Comparison of ENCODE assay signal across 13 cellular contexts in the genomic region with DNA sequence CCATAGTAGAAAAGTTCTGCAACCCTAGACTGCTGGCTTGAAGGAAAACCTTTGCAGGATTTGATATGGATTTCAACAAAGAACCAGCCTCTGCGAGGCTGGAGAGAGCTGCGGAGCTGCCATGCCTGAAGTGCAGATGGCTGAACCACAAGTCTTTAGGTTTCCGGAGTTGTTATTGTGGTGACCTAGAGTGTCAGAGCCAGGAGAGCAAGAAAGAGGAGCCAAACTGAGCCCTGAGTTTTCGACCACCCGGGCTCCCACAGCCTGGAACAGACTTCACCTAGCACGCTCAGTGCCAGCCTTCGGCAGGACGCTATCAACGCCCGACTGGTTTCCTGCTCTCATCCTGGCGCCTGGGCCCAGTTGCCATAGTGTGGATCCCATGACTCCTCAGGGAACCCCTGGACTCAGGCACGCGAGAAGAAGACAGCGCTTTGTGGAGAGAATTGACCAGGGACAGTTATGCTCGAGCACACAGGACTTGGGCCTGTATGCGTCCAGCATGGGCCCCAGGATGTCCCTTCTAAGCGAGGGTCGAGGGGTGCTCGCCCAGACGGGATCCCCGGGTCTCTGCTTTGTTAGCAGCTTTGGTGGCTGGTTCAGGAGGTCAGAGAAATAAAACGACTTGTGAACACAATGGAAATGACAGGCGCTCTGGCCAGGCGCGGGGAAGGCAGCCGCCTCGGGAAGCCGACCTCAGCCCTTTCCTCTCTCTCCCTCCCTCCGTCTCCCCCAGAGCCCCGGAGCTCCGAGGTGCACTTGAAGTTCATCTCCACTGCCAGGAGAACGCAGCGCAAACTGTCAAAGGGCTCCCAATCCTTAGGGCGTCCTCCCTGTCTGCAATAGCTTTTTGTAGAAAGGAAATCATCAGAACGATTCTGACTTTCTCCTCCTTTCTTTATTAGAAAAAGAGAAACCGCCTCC. TPM values are rescaled to one million over a fixed set of nuclear protein-coding genes. Genes with fewer than 3 reads are reported as not detected.
DNase-seq lines count a peak whose midpoint lies in the region; ATAC-seq and TF ChIP-seq lines count a peak whose summit lies in the region.
"Had no signal": no experiment of that assay in that cellular context is flagged by ENCODE, and none has a peak within 500 bp of the region (broad histone marks: within the 10 kb centered on the region; RNA-seq: fewer than 3 reads in every experiment).

No MANE protein-coding gene starts in this region.

- H2AFZ ChIP-seq in neural cell (ENCODE audit: low read depth, low read length): no peak overlapping the region

- no peaks in the 10 kb centered on the region for H3K9me3 ChIP-seq in HUES48 (ENCODE audit: control insufficient read depth, insufficient read depth, low read length)
- no peaks in the 10 kb centered on the region for H3K9me3 ChIP-seq in neural cell (ENCODE audit: low read length)
- H3K9me3 ChIP-seq: upper lobe of right lung had no signal

- H3K79me2 ChIP-seq in neural cell (replicated peaks; ENCODE audit: insufficient read depth, low read length): peaks cover 78% of the 10 kb centered on the region

- H3K36me3 ChIP-seq in HUES48 (ENCODE audit: control insufficient read depth, insufficient read depth, low read length) (no peaks in the 10 kb centered on the region), neural cell (ENCODE audit: insufficient read depth, low read length) (no peaks in the 10 kb centered on the region)
- H3K36me3 ChIP-seq: cardiac muscle cell, upper lobe of right lung had no signal

- DNase-seq in NCI-H1092 treated with DMSO at 0.1 percent for 48 hours (lab: John Stamatoyannopoulos, UW) (peak; percentile 72), NCI-H1092 (lab: John Stamatoyannopoulos, UW) (no peak), LoVo (ENCODE audit: low spot score) (no peak)
- DNase-seq: 8988T; activated CD8-positive, alpha-beta memory T cell treated with anti-CD3 and anti-CD28 coated beads, Interleukin-2, amount 50 U/mL, for 4 hours; T-helper 1 cell; upper lobe of right lung had no signal

- peak overlapping the region; percentile 64 for H3K4me3 ChIP-seq in HUES48 (ENCODE audit: low read depth, low read length)
- peak overlapping the region; percentile 86 for H3K4me3 ChIP-seq in neural cell (ENCODE audit: low read length)
- H3K4me3 ChIP-seq: upper lobe of right lung had no signal

- peak overlapping the region; percentile 67 for H3K4me2 ChIP-seq in neural cell (ENCODE audit: low read length)

- no peak for TF ChIP-seq RAD21 in neural cell (conservative IDR thresholded peaks at IDR 0.05)

- no peak for TF ChIP-seq EP300 in neural cell (conservative IDR thresholded peaks at IDR 0.05; ENCODE audit: poor library complexity, severe bottlenecking)

- peak overlapping the region; percentile 31 for H3K27ac ChIP-seq in HUES48 (ENCODE audit: low read depth, low read length)
- H3K27ac ChIP-seq in cingulate gyrus (ENCODE audit: low read depth, low read length): peak overlapping the region; percentile 19
- peak overlapping the region; percentile 98 for H3K27ac ChIP-seq in neural cell (ENCODE audit: low read length)
- H3K27ac ChIP-seq: cardiac muscle cell, upper lobe of right lung had no signal

- no peaks in the 10 kb centered on the region for H4K20me1 ChIP-seq in neural cell (ENCODE audit: insufficient read depth)

- no peaks in the 10 kb centered on the region for H3K9me2 ChIP-seq in neural cell (ENCODE audit: insufficient read depth, low read length)

- TF ChIP-seq CTCF in neural cell (IDR thresholded peaks at IDR 0.05; ENCODE audit: poor library complexity, severe bottlenecking): no peak

- no peak for ATAC-seq in HG02852 (IDR thresholded peaks at IDR 0.05; ENCODE audit: unreplicated experiment)
- ATAC-seq in HG03280 (IDR thresholded peaks at IDR 0.05; ENCODE audit: unreplicated experiment): no peak

- H3K27me3 ChIP-seq in HUES48 (ENCODE audit: control insufficient read depth, insufficient read depth, low read length): peaks cover 95% of the 10 kb centered on the region
- no peaks in the 10 kb centered on the region for H3K27me3 ChIP-seq in neural cell (ENCODE audit: insufficient read depth, low read depth, low read length)

- H3F3A ChIP-seq in neural cell (ENCODE audit: insufficient read depth, low read length, poor library complexity, severe bottlenecking): peaks cover 7% of the 10 kb centered on the region

- H3K4me1 ChIP-seq in HUES48 (ENCODE audit: control insufficient read depth, insufficient read depth, low read length): peaks cover 63% of the 10 kb centered on the region
- H3K4me1 ChIP-seq: upper lobe of right lung had no signal

- H3K9ac ChIP-seq in HUES48 (ENCODE audit: low read depth, low read length) (0 out of 2 replicates have a peak overlapping the region, but pooled peaks have one; percentile 0), neural cell (ENCODE audit: low read length) (peak overlapping the region; percentile 99)

TF ChIP-seq in neural cell, 6 proteins besides CTCF, POLR2A, EP300 and RAD21:
- TF ChIP-seq TAF1 (IDR thresholded peaks at IDR 0.05; ENCODE audit: low read depth) (no peak), EZH2 (IDR thresholded peaks at IDR 0.05; ENCODE audit: borderline replicate concordance, insufficient read depth, low read length, poor library complexity, severe bottlenecking) (no peak), SMC3 (conservative IDR thresholded peaks at IDR 0.05; ENCODE audit: poor library complexity) (no peak), MXI1 (conservative IDR thresholded peaks at IDR 0.05; ENCODE audit: poor library complexity, severe bottlenecking) (no peak), POLR2AphosphoS5 (IDR thresholded peaks at IDR 0.05) (peak; percentile 60)
- TF ChIP-seq, protein P1, sequence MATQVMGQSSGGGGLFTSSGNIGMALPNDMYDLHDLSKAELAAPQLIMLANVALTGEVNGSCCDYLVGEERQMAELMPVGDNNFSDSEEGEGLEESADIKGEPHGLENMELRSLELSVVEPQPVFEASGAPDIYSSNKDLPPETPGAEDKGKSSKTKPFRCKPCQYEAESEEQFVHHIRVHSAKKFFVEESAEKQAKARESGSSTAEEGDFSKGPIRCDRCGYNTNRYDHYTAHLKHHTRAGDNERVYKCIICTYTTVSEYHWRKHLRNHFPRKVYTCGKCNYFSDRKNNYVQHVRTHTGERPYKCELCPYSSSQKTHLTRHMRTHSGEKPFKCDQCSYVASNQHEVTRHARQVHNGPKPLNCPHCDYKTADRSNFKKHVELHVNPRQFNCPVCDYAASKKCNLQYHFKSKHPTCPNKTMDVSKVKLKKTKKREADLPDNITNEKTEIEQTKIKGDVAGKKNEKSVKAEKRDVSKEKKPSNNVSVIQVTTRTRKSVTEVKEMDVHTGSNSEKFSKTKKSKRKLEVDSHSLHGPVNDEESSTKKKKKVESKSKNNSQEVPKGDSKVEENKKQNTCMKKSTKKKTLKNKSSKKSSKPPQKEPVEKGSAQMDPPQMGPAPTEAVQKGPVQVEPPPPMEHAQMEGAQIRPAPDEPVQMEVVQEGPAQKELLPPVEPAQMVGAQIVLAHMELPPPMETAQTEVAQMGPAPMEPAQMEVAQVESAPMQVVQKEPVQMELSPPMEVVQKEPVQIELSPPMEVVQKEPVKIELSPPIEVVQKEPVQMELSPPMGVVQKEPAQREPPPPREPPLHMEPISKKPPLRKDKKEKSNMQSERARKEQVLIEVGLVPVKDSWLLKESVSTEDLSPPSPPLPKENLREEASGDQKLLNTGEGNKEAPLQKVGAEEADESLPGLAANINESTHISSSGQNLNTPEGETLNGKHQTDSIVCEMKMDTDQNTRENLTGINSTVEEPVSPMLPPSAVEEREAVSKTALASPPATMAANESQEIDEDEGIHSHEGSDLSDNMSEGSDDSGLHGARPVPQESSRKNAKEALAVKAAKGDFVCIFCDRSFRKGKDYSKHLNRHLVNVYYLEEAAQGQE (IDR thresholded peaks at IDR 0.05; ENCODE audit: borderline replicate concordance): peak; percentile 70

RNA-seq across cellular contexts. Expression of gene GAD2, which starts 1.8 kb away (rescaled TPM):
- polyA plus RNA-seq in neural cell: 192 and 200 TPM in 2 replicates
- polyA minus RNA-seq in neural cell: 97.1 and 126 TPM in 2 replicates
- polyA plus RNA-seq: cardiac muscle cell had no signal

Comparison
In these comparisons a context has a peak if more than half of its experiments do, and no peak if none do; other contexts are left out.
1. H3K27ac ChIP-seq: peak in every context shown above with its lines; median percentile 98 in neural cell; 31 in HUES48; 19 in cingulate gyrus.